Comparison of ENCODE assay signal across 33 cellular contexts in the genomic region with DNA sequence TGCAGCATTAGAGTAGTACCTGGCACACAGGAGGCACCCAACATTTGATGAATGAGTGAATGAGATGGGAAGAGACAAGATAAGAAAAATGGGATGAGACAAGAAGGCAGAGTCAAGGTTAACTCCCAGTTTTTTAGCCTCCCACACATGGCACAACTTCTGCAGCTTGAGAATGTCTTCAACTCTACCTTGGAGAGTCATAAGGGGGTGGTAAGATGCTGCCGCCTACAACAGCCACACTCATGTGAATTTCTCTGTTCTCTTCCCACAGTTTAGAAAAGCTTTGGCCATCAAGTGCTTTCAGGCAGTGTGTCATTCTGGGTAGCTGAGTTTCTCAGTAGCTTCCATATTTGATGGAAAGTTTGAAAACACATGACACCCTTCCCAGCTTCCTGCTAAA. TPM values are rescaled to one million over a fixed set of nuclear protein-coding genes. Genes with fewer than 3 reads are reported as not detected.
DNase-seq lines count a peak whose midpoint lies in the region; ATAC-seq and TF ChIP-seq lines count a peak whose summit lies in the region.
"Had no signal": no experiment of that assay in that cellular context is flagged by ENCODE, and none has a peak within 500 bp of the region (broad histone marks: within the 10 kb centered on the region; RNA-seq: fewer than 3 reads in every experiment).

No MANE protein-coding gene starts in this region.

- TF ChIP-seq CTCF in HEK293 (tag by site-specific recombination; IDR thresholded peaks at IDR 0.05): no peak
- TF ChIP-seq CTCF in mucosa of descending colon (IDR thresholded peaks at IDR 0.05): no peak
- no peak for TF ChIP-seq CTCF in esophagus muscularis mucosa (IDR thresholded peaks at IDR 0.05)

- H3K4me3 ChIP-seq in HEK293 (ENCODE audit: low read depth, low read length) (no peak overlapping the region), mucosa of descending colon (no peak overlapping the region), esophagus muscularis mucosa (no peak overlapping the region)
- H3K4me3 ChIP-seq: A549; BLaER1; BLaER1 treated with 17β-estradiol and CSF1 and Interleukin-3, amounts not matched to agents 10 nM and 100 nM had no signal

- POLR2A ChIA-PET in HEK293 (lab: Yijun Ruan, JAX): no interaction called here

- no peak for TF ChIP-seq EP300 in esophagus muscularis mucosa (IDR thresholded peaks at IDR 0.05)

- no peaks in the 10 kb centered on the region for H3K27me3 ChIP-seq in esophagus muscularis mucosa
- H3K27me3 ChIP-seq: BE2C; BLaER1; BLaER1 treated with 17β-estradiol and CSF1 and Interleukin-3, amounts not matched to agents 10 nM and 100 nM had no signal

- H3K27ac ChIP-seq in HEK293 (ENCODE audit: extremely low read depth, low read depth, low read length): no peak overlapping the region
- H3K27ac ChIP-seq in esophagus muscularis mucosa (replicated peaks in 1 of 4): no peak overlapping the region
- H3K27ac ChIP-seq: 22Rv1; A549; BLaER1; BLaER1 treated with 17β-estradiol and CSF1 and Interleukin-3, amounts not matched to agents 10 nM and 100 nM; C4-2B had no signal

- TF ChIP-seq POLR2A in esophagus muscularis mucosa (IDR thresholded peaks at IDR 0.05; ENCODE audit: low read depth): no peak

- peak in 25 of 42 donors; percentile 8 to 73 (median 29) for DNase-seq in head of caudate nucleus
- no peak for DNase-seq in mucosa of descending colon
- DNase-seq in esophagus muscularis mucosa (ENCODE audit: extremely low spot score): no peak
- DNase-seq: 8988T; ACHN; AML-193; BE2C; C1 segment of cervical spinal cord; Caco-2; Calu3; CD4-positive, alpha-beta memory T cell; CD4-positive, alpha-beta T cell; CD4-positive, CD25-positive, alpha-beta regulatory T cell; CD8-positive, alpha-beta memory T cell; CD8-positive, alpha-beta T cell; COR-L47; DMS 273 treated with DMSO at 0.1 percent for 48 hours; DMS153; DMS53; DMS79; DMS79 treated with DMSO at 0.1 percent for 48 hours; DND-41; EL had no signal

- H3K36me3 ChIP-seq in HEK293 (ENCODE audit: control insufficient read depth in 2 of 2, insufficient read depth in 1 of 2, low read length in 2 of 2) (no peaks in the 10 kb centered on the region), mucosa of descending colon (ENCODE audit: low read depth) (no peaks in the 10 kb centered on the region), esophagus muscularis mucosa (no peaks in the 10 kb centered on the region)
- H3K36me3 ChIP-seq: BE2C, BLaER1 had no signal

- no peaks in the 10 kb centered on the region for H3K4me1 ChIP-seq in HEK293 (ENCODE audit: control insufficient read depth, insufficient read depth, low read length)
- no peaks in the 10 kb centered on the region for H3K4me1 ChIP-seq in mucosa of descending colon (ENCODE audit: low read depth)
- H3K4me1 ChIP-seq in esophagus muscularis mucosa: no peaks in the 10 kb centered on the region
- H3K4me1 ChIP-seq: A549, BE2C, Caco-2 had no signal

- CTCF ChIA-PET in HEK293 (lab: Yijun Ruan, JAX): interaction anchor here (0.7 kb wide), 2 partner anchors 10 to 69 kb away, joined by 3 read pairs; no protein-coding TSS in a partner anchor

- H3K9me3 ChIP-seq in HEK293 (ENCODE audit: control insufficient read depth, insufficient read depth, low read depth, low read length) (no peaks in the 10 kb centered on the region), mucosa of descending colon (no peaks in the 10 kb centered on the region), esophagus muscularis mucosa (peaks cover 0 to 2% (median 0%) of the 10 kb centered on the region in 4 donors)
- H3K9me3 ChIP-seq: A549, BE2C had no signal

- 92% methylated on average over 1 of the region's 1 CpG for WGBS in esophagus muscularis mucosa

- ATAC-seq in mucosa of descending colon: no peak
- ATAC-seq: A549; CD8-positive, alpha-beta T cell had no signal

- intact Hi-C loops in head of caudate nucleus (cut with DNase I): no loop called here
- intact Hi-C loops in mucosa of descending colon (cut with DNase I, micrococcal nuclease): no loop called here
- intact Hi-C loops in esophagus muscularis mucosa (cut with DNase I): no loop called here

TF ChIP-seq in HEK293, 187 proteins besides CTCF, POLR2A, EP300 and RAD21:
- TF ChIP-seq EGR2 (tag by site-specific recombination; IDR thresholded peaks at IDR 0.05; ENCODE audit: low read depth): peak; percentile 48; the same call in 1 of the 2 replicates
- TF ChIP-seq ZNF404 (tag by site-specific recombination; IDR thresholded peaks at IDR 0.05): no peak

RNA-seq across cellular contexts. Expression of gene GPR6, which starts 19.5 kb away (rescaled TPM):
- total RNA-seq in mucosa of descending colon: not detected
- under 1 TPM in 1 of 4 donors, not detected in 3; 0.52 TPM for total RNA-seq in esophagus muscularis mucosa
- total RNA-seq: A172; A673; B cell; Caco-2; Calu3; CD4-positive, alpha-beta memory T cell; CD4-positive, alpha-beta T cell; CD4-positive, CD25-positive, alpha-beta regulatory T cell; CD8-positive, alpha-beta memory T cell; CD8-positive, alpha-beta T cell; Daoy had no signal

Comparison
In these comparisons a context has a peak if more than half of its experiments do, and no peak if none do; other contexts are left out.
1. DNase-seq: peak in head of caudate nucleus (25 of 42); none in mucosa of descending colon (0 of 3) and esophagus muscularis mucosa (single experiment).